In the genomic region with DNA sequence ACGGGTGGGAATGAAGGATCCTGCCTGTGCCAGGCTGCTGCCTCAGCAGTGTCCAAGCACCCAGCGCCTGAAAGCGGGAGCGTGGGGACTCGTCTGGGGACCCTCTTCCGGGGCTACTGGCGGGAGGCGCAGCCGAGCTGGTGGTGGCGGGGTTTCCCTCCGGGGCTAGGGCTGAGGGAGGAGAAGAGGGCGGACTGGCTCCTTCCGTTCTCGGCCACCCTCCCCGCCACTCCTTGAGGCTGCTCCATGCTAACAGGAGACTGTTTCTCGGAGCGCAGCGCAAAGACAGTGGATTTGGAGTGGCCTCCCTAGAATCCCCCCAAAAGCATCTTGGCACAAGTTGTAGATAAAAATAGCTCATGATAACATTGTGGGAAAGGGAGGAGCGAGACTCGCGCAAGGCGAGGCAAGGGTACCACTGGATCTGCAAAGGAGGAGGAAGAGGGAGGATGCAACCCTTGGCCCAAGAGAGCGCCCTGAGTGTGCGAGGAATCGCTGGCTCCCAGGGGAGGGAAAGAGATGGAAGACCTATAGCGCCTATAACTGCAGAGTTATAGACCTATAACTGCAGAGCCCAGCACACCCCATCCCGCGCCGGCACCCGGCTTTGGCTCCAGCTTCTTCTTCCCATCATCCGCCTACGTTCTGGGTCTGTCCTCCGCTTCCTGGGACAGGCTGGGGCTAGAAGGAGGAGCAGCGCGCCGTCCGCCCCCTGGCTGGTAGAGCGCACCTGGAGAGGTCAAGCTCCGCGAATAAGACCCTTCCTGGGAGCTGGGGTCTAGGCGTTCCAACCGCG, we compare ENCODE assay signal across 10 cellular contexts. TPM values are rescaled to one million over a fixed set of nuclear protein-coding genes. Genes with fewer than 3 reads are reported as not detected.
DNase-seq lines count a peak whose midpoint lies in the region; ATAC-seq and TF ChIP-seq lines count a peak whose summit lies in the region.
"Had no signal": no experiment of that assay in that cellular context is flagged by ENCODE, and none has a peak within 500 bp of the region (broad histone marks: within the 10 kb centered on the region; RNA-seq: fewer than 3 reads in every experiment).

No MANE protein-coding gene starts in this region.

- no peak overlapping the region for H3K27ac Mint-ChIP-seq in activated CD8-positive, alpha-beta T cell treated with anti-CD3 and anti-CD28 coated beads, Interleukin-2, amount 10 ng/mL, durations not matched to agents 7 days and 5 days
- H3K27ac Mint-ChIP-seq in progenitor cell of endocrine pancreas, result peak overlapping the region; percentile 85

- CTCF ChIA-PET in activated CD8-positive, alpha-beta T cell treated with anti-CD3 and anti-CD28 coated beads, Interleukin-2, amount 10 ng/mL, durations not matched to agents 7 days and 5 days (lab: Charles Lee), result no interaction called here

- intact Hi-C loops in left ventricle myocardium superior (cut with micrococcal nuclease), result no loop called here

- no peak for ATAC-seq in activated CD8-positive, alpha-beta T cell treated with anti-CD3 and anti-CD28 coated beads, Interleukin-2, amount 10 ng/mL, durations not matched to agents 7 days and 5 days
- ATAC-seq in left ventricle myocardium superior, result no peak
- no peak for ATAC-seq in GM18867 (IDR thresholded peaks at IDR 0.05; ENCODE audit: unreplicated experiment)
- no peak for ATAC-seq in HG02571 (IDR thresholded peaks at IDR 0.05; ENCODE audit: unreplicated experiment)

- H3K4me3 Mint-ChIP-seq in activated CD8-positive, alpha-beta T cell treated with anti-CD3 and anti-CD28 coated beads, Interleukin-2, amount 10 ng/mL, durations not matched to agents 7 days and 5 days, result peak overlapping the region; percentile 60
- peak overlapping the region; percentile 82 for H3K4me3 Mint-ChIP-seq in progenitor cell of endocrine pancreas (ENCODE audit: low read depth)

- DNase-seq in G401 (ENCODE audit: low spot score) (peak; percentile 63), left ventricle myocardium superior (peak; percentile 33), progenitor cell of endocrine pancreas (ENCODE audit: low spot score, unreplicated experiment) (no peak), NK-92 (lab: John Stamatoyannopoulos, UW; ENCODE audit: unreplicated experiment) (no peak), NCI-H1417 (lab: John Stamatoyannopoulos, UW) (no peak)
- no peak for DNase-seq in activated CD8-positive, alpha-beta T cell treated with anti-CD3 and anti-CD28 coated beads, Interleukin-2, amount 10 ng/mL, durations not matched to agents 7 days and 5 days
- DNase-seq: stimulated activated CD4-positive, alpha-beta T cell treated with anti-CD3 and anti-CD28 coated beads, Interleukin-2, amount 100 ng/mL, for 24 hours had no signal

- H3K27me3 Mint-ChIP-seq in activated CD8-positive, alpha-beta T cell treated with anti-CD3 and anti-CD28 coated beads, Interleukin-2, amount 10 ng/mL, durations not matched to agents 7 days and 5 days (ENCODE audit: low read depth), result peaks cover 48% of the 10 kb centered on the region
- peaks cover 50% of the 10 kb centered on the region for H3K27me3 Mint-ChIP-seq in progenitor cell of endocrine pancreas

- H3K36me3 Mint-ChIP-seq in activated CD8-positive, alpha-beta T cell treated with anti-CD3 and anti-CD28 coated beads, Interleukin-2, amount 10 ng/mL, durations not matched to agents 7 days and 5 days (ENCODE audit: low read depth), result no peaks in the 10 kb centered on the region
- no peaks in the 10 kb centered on the region for H3K36me3 Mint-ChIP-seq in progenitor cell of endocrine pancreas (ENCODE audit: insufficient read depth)

- no peak for TF ChIP-seq CTCF in progenitor cell of endocrine pancreas (IDR thresholded peaks at IDR 0.05; ENCODE audit: unreplicated experiment)

- POLR2A ChIA-PET in activated CD8-positive, alpha-beta T cell treated with anti-CD3 and anti-CD28 coated beads, Interleukin-2, amount 10 ng/mL, durations not matched to agents 7 days and 5 days (lab: Charles Lee), result no interaction called here

- in situ Hi-C loops in G401 (cut with HindIII; ENCODE audit: low sequenced_read_pairs), result no loop called here

- H3K9me3 Mint-ChIP-seq in activated CD8-positive, alpha-beta T cell treated with anti-CD3 and anti-CD28 coated beads, Interleukin-2, amount 10 ng/mL, durations not matched to agents 7 days and 5 days (ENCODE audit: insufficient read depth), result no peaks in the 10 kb centered on the region
- no peaks in the 10 kb centered on the region for H3K9me3 Mint-ChIP-seq in progenitor cell of endocrine pancreas (ENCODE audit: low read depth)

- peaks cover 14% of the 10 kb centered on the region for H3K4me1 Mint-ChIP-seq in activated CD8-positive, alpha-beta T cell treated with anti-CD3 and anti-CD28 coated beads, Interleukin-2, amount 10 ng/mL, durations not matched to agents 7 days and 5 days (ENCODE audit: low read depth)
- peaks cover 11% of the 10 kb centered on the region for H3K4me1 Mint-ChIP-seq in progenitor cell of endocrine pancreas (ENCODE audit: low read depth)

RNA-seq across cellular contexts. Expression of a gene that starts 1.3 kb away (rescaled TPM):
- not detected in 2 replicates for total RNA-seq in G401 (2014; rRNA removed; shearing (Covaris generic))
- total RNA-seq in activated CD8-positive, alpha-beta T cell treated with anti-CD3 and anti-CD28 coated beads, Interleukin-2, amount 10 ng/mL, durations not matched to agents 7 days and 5 days, result not detected
- total RNA-seq in left ventricle myocardium superior (0.94 TPM), progenitor cell of endocrine pancreas (1.9 and 3.4 TPM in 2 replicates)
- total RNA-seq: SJSA1 had no signal

Comparison
In these comparisons a context has a peak if more than half of its experiments do, and no peak if none do; other contexts are left out.
1. DNase-seq: peak in G401 (single experiment) and left ventricle myocardium superior (single experiment); none in activated CD8-positive, alpha-beta T cell treated with anti-CD3 and anti-CD28 coated beads, Interleukin-2, amount 10 ng/mL, durations not matched to agents 7 days and 5 days (single experiment), progenitor cell of endocrine pancreas (single experiment), NK-92 (single experiment) and NCI-H1417 (0 of 3).